ENCODE assay signal across 1 cellular context in the genomic region with DNA sequence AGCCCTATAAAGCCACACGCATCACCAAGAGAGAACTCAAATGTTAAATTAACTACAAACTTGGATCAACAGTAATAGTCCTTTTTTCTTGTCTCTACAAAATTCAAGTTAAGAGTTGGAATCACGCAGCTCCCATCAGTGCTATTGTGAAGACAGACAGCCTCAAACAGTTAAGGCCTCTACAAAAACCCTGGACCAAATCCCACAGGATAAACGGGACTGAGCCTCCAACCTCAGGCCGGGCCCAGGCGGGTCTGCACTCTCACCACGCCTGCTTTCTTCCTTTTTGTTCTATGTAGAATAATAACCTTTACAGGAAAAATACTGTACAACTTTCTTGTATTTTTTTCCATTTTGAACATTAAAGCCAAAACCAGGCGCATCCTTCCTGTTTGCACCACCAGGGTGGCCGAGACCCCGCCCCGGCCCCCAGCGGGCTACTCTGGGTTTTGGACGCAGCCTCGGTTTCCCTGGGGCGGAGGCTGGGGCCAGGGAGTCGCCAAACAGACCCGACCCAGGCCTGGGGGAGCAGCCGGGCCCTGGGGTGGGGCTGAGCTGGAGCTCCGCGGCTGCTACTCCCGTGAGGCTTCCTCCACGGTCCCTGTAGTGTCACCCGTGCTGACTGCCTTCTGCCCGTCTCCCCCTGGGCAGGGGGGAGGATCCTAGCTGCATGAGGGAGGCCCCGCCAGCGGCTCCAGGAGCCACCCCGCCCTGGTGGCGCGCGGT.
TF ChIP-seq lines count a peak whose summit lies in the region.

No MANE protein-coding gene starts in this region.

TF ChIP-seq in H1, 55 proteins besides CTCF, POLR2A, EP300 and RAD21 (continued from another document):
- TF ChIP-seq SIX5 (IDR thresholded peaks at IDR 0.05; ENCODE audit: low read depth, low read length), result no peak
- no peak for TF ChIP-seq CEBPB (IDR thresholded peaks at IDR 0.05; ENCODE audit: low read depth, low read length)
TF ChIP-seq in H1: peak in this region for 1.
